Comparison of ENCODE assay signal across 18 cellular contexts in the genomic region with DNA sequence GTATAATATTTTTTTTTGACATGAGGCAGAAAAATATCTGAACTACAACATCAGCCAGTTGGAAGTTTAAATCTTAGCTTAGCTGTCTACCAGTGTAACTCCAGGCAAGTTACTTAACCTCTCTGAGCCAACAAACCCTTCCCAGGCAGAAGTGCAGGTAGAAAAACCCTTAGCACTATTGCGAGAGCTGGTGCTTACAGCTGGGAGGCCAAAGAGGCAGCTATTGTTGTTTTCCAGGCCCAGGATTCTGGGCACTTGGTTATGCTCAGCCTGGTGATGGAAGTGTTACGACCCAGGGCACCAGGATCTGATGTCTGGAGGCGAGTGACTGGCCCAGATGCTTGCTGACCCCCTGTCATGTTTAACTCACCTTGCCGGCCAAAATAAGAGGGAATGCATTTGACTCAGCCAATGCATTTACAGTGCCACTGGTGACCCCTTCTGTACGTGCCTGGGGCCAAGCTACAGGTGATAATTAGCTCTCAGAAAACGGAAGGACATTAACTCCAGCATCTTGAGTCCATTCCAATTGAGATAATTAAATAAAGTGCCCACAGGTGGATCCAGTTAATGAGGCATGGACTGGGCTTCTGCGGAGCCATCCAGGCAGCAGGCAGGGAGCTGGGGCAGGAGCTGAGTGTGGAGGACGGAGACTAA.
"Had no signal": no experiment of that assay in that cellular context is flagged by ENCODE, and none has a peak within 500 bp of the region (broad histone marks: within the 10 kb centered on the region; RNA-seq: fewer than 3 reads in every experiment).

No MANE protein-coding gene starts in this region.

- H3K4me1 Mint-ChIP-seq: activated CD4-positive, alpha-beta T cell treated with anti-CD3 and anti-CD28 coated beads for 36 hours; activated naive CD8-positive, alpha-beta T cell treated with anti-CD3 and anti-CD28 coated beads for 36 hours; stimulated activated naive CD8-positive, alpha-beta T cell treated with anti-CD3 and anti-CD28 coated beads, Interleukin-15, amount 100 ng/mL, for 72 hours; WTC11 had no signal

- DNase-seq: activated CD4-positive, alpha-beta T cell treated with anti-CD3 and anti-CD28 coated beads for 36 hours; activated CD4-positive, alpha-beta T cell treated with anti-CD3 and anti-CD28 coated beads, Interleukin-2, amount 50 U/mL, for 48 hours; activated naive CD4-positive, alpha-beta T cell; activated naive CD8-positive, alpha-beta T cell treated with anti-CD3 and anti-CD28 coated beads for 36 hours; amniotic stem cell; effector memory CD8-positive, alpha-beta T cell; left colon; nucleus accumbens; stimulated activated CD4-positive, alpha-beta T cell treated with anti-CD3 and anti-CD28 coated beads, Interleukin-4, amount 100 ng/mL, for 1 hour; stimulated activated naive CD8-positive, alpha-beta T cell treated with anti-CD3 and anti-CD28 coated beads, Interleukin-15, amount 100 ng/mL, for 72 hours; transverse colon had no signal

- H3K36me3 ChIP-seq: cardiac muscle cell, suprapubic skin, transverse colon had no signal

- H3K4me3 ChIP-seq: cardiac muscle cell, smooth muscle cell, suprapubic skin, transverse colon had no signal

- H3K4me2 ChIP-seq: smooth muscle cell had no signal

- H3K27ac Mint-ChIP-seq: activated CD4-positive, alpha-beta T cell treated with anti-CD3 and anti-CD28 coated beads for 36 hours; activated naive CD8-positive, alpha-beta T cell treated with anti-CD3 and anti-CD28 coated beads for 36 hours; dendritic cell treated with granulocyte-macrophage colony-stimulating factor and Interleukin-4, amounts not matched to agents 40 ng/mL and 50 ng/mL, for 4 days; effector memory CD8-positive, alpha-beta T cell; mesothelial cell of epicardium; stimulated activated naive CD8-positive, alpha-beta T cell treated with anti-CD3 and anti-CD28 coated beads, Interleukin-15, amount 100 ng/mL, for 72 hours; WTC11 had no signal

- H3K4me3 Mint-ChIP-seq: activated CD4-positive, alpha-beta T cell treated with anti-CD3 and anti-CD28 coated beads for 36 hours; activated naive CD8-positive, alpha-beta T cell treated with anti-CD3 and anti-CD28 coated beads for 36 hours; dendritic cell treated with granulocyte-macrophage colony-stimulating factor and Interleukin-4, amounts not matched to agents 40 ng/mL and 50 ng/mL, for 4 days; effector memory CD8-positive, alpha-beta T cell; mesothelial cell of epicardium; stimulated activated naive CD8-positive, alpha-beta T cell treated with anti-CD3 and anti-CD28 coated beads, Interleukin-15, amount 100 ng/mL, for 72 hours; WTC11 had no signal

- H3K27ac ChIP-seq: cardiac muscle cell, suprapubic skin, transverse colon had no signal

- H3K9me3 Mint-ChIP-seq: dendritic cell treated with granulocyte-macrophage colony-stimulating factor and Interleukin-4, amounts not matched to agents 40 ng/mL and 50 ng/mL, for 4 days; effector memory CD8-positive, alpha-beta T cell; nephron had no signal

- H3K36me3 Mint-ChIP-seq: activated naive CD8-positive, alpha-beta T cell treated with anti-CD3 and anti-CD28 coated beads for 36 hours; mesothelial cell of epicardium had no signal

- H3K27me3 Mint-ChIP-seq: activated naive CD8-positive, alpha-beta T cell treated with anti-CD3 and anti-CD28 coated beads for 36 hours had no signal

- H3K27me3 ChIP-seq: cardiac muscle cell, suprapubic skin had no signal

- H3K9me3 ChIP-seq: suprapubic skin, transverse colon had no signal

- H3K4me1 ChIP-seq: suprapubic skin had no signal
